In genomic region chr1:205977348-205978014, GRCh38 we compare ENCODE assay signal across 8 cellular contexts. TPM values are rescaled to one million over a fixed set of nuclear protein-coding genes. Genes with fewer than 3 reads are reported as not detected.
DNase-seq lines count a peak whose midpoint lies in the region; ATAC-seq and TF ChIP-seq lines count a peak whose summit lies in the region.

No MANE protein-coding gene starts in this region.

- ATAC-seq in HG03520 (IDR thresholded peaks at IDR 0.05; ENCODE audit: unreplicated experiment), result no peak

- peak; percentile 54 for DNase-seq in NK-92 treated with Interleukin-12 subunit alpha and Interleukin-12 subunit beta, amount 100 ng/mL, for 24 hours (lab: John Stamatoyannopoulos, UW)
- DNase-seq in NK-92 (lab: John Stamatoyannopoulos, UW; ENCODE audit: unreplicated experiment) (no peak), NCI-H1694 (lab: John Stamatoyannopoulos, UW) (peak; percentile 87), T follicular helper cell (ENCODE audit: low read depth) (peak; percentile 60), adrenal gland (peak; percentile 67 to 84 (median 77)), left ventricle myocardium inferior (peak; percentile 56), renal cortical epithelial cell (ENCODE audit: low read depth) (peak; percentile 66)

- intact Hi-C loops in adrenal gland (cut with DNase I) (loop anchor here (2.0 to 5.0 kb wide), 3 partner anchors 59 to 187 kb away; no protein-coding TSS in a partner anchor), left ventricle myocardium inferior (cut with micrococcal nuclease) (loop anchor here (1.0 to 5.0 kb wide), 2 partner anchors 58 to 185 kb away; no protein-coding TSS in a partner anchor)

- no peak for TF ChIP-seq POLR2A in adrenal gland (IDR thresholded peaks at IDR 0.05)

- 77 to 98% (median 97%) methylated on average over 2 of the region's 2 CpGs for WGBS in adrenal gland, 4 donors

- H3K27me3 ChIP-seq in adrenal gland, result no peaks in the 10 kb centered on the region
- no peaks in the 10 kb centered on the region for H3K27me3 ChIP-seq in left ventricle myocardium inferior (ENCODE audit: low read depth)

- H3K4me1 ChIP-seq in adrenal gland (replicated peaks in 1 of 2), result no peaks in the 10 kb centered on the region
- peaks cover 22% of the 10 kb centered on the region for H3K4me1 ChIP-seq in left ventricle myocardium inferior

- no peaks in the 10 kb centered on the region for H3K36me3 ChIP-seq in adrenal gland (replicated peaks in 1 of 2)
- no peaks in the 10 kb centered on the region for H3K36me3 ChIP-seq in left ventricle myocardium inferior

- H3K4me3 ChIP-seq in adrenal gland, result no peak overlapping the region
- no peak overlapping the region for H3K4me3 ChIP-seq in left ventricle myocardium inferior

- H3K9me3 ChIP-seq in adrenal gland (replicated peaks in 1 of 3) (no peaks in the 10 kb centered on the region), left ventricle myocardium inferior (replicated peaks) (no peaks in the 10 kb centered on the region)

- peak; percentile 94 to 97 (median 96) for TF ChIP-seq CTCF in adrenal gland (IDR thresholded peaks at IDR 0.05)
- peak; percentile 97 for TF ChIP-seq CTCF in left ventricle myocardium inferior (IDR thresholded peaks at IDR 0.05; ENCODE audit: borderline replicate concordance)

- no peak overlapping the region for H3K27ac ChIP-seq in adrenal gland
- H3K27ac ChIP-seq in left ventricle myocardium inferior (replicated peaks), result peak overlapping the region; percentile 90

RNA-seq across cellular contexts. Expression of gene RAB7B, which starts 25.7 kb away (rescaled TPM):
- total RNA-seq in adrenal gland (1 to 10 TPM in 2 of 8 donors, under 1 TPM in 6; 0.17 to 1.9 (median 0.57) TPM), left ventricle myocardium inferior (1.4 TPM), renal cortical epithelial cell (1.1 and 1.2 TPM in 2 replicates)
- polyA plus RNA-seq in adrenal gland, result 1 to 10 TPM in 2 of 3 donors, under 1 TPM in 1; 0.88 to 3.5 (median 1.0) TPM

RNA-seq across cellular contexts. Expression of gene SLC26A9, which starts 34.2 kb away (rescaled TPM):
- under 1 TPM in 1 of 8 donors, not detected in 7; 0.04 TPM for total RNA-seq in adrenal gland
- under 1 TPM in 1 of 3 donors, not detected in 2; 0.03 TPM for polyA plus RNA-seq in adrenal gland
- 35.2 TPM for total RNA-seq in left ventricle myocardium inferior
- 0.05 TPM in 1 of 2 replicates, not detected in the other for total RNA-seq in renal cortical epithelial cell

RNA-seq across cellular contexts. Expression of gene CTSE, which starts 46.2 kb away (rescaled TPM):
- not detected for total RNA-seq in adrenal gland
- polyA plus RNA-seq in adrenal gland, result under 1 TPM in 1 of 3 donors, not detected in 2; 0.07 TPM
- not detected for total RNA-seq in left ventricle myocardium inferior
- total RNA-seq in renal cortical epithelial cell, result 0.10 and 6.4 TPM in 2 replicates

Comparison
In these comparisons a context has a peak if more than half of its experiments do, and no peak if none do; other contexts are left out.
1. RNA of gene SLC26A9, which starts 34.2 kb away (total RNA-seq): 35.2 TPM in left ventricle myocardium inferior (single experiment); 0.05 TPM in renal cortical epithelial cell and 0.04 TPM in adrenal gland; every median in the first group is over 10 times any median in the second.